ENCODE assay signal across 9 cellular contexts in the genomic region with DNA sequence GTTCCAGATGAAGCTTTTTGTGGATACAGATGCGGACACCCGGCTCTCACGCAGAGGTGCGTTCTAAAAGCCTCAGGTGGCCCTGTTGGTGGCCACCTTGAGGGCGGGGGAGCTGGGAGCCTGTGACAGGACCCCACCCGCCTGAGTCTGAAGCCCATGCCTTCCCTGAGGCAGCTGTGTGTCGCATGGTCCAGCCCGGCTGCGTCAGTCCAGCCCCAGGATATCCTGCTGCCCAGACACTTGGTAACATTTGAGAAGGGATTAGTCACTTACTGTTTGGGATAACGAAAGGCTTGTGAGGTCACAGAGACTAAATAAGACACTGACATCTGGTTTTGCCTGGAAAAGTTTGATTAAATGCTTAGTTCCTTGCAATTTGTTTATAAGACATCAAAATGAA.
DNase-seq lines count a peak whose midpoint lies in the region; ATAC-seq, FAIRE-seq and TF ChIP-seq lines count a peak whose summit lies in the region.
"Had no signal": no experiment of that assay in that cellular context is flagged by ENCODE, and none has a peak within 500 bp of the region (broad histone marks: within the 10 kb centered on the region; RNA-seq: fewer than 3 reads in every experiment).

No MANE protein-coding gene starts in this region.

- H3K18ac ChIP-seq in IMR-90 (ENCODE audit: low read depth, low read length): peak overlapping the region; percentile 95

- peak overlapping the region; percentile 99 for H3K23ac ChIP-seq in IMR-90 (ENCODE audit: low read depth, low read length)

- H3K9me3 ChIP-seq in IMR-90 (ENCODE audit: control insufficient read depth, insufficient read depth, low read length) (no peaks in the 10 kb centered on the region), kidney (ENCODE audit: control insufficient read depth in 1 of 2, low read length in 2 of 2) (no peaks in the 10 kb centered on the region)

- peak overlapping the region; percentile 99 for H2BK20ac ChIP-seq in IMR-90 (ENCODE audit: low read depth, low read length)

- H2AK9ac ChIP-seq in IMR-90 (replicated peaks; ENCODE audit: low read depth, low read length, poor library complexity): peak overlapping the region; percentile 90

- ATAC-seq in IMR-90 (ENCODE audit: low read depth): peak; percentile 52
- ATAC-seq in HG03097 (IDR thresholded peaks at IDR 0.05; ENCODE audit: low FRiP score, unreplicated experiment): no peak

- peak overlapping the region; percentile 18 for H2AFZ ChIP-seq in IMR-90 (replicated peaks; ENCODE audit: low read length, poor library complexity)

- peak overlapping the region; percentile 83 for H3K56ac ChIP-seq in IMR-90 (ENCODE audit: extremely low read depth, insufficient read depth, low read length)

- peak overlapping the region; percentile 91; the same call in 2 of the 3 replicates for H2BK15ac ChIP-seq in IMR-90 (ENCODE audit: low read depth, low read length)

- H2AK5ac ChIP-seq in IMR-90 (ENCODE audit: low read depth, low read length): peak overlapping the region; percentile 98

- H3K4me1 ChIP-seq in IMR-90 (ENCODE audit: control insufficient read depth, insufficient read depth, low read length) (peaks cover 55% of the 10 kb centered on the region), kidney (ENCODE audit: control insufficient read depth in 1 of 2, insufficient read depth in 1 of 2, low read depth in 1 of 2, low read length in 2 of 2) (peaks cover 0 to 3% of the 10 kb centered on the region in 2 donors)

- BruUV-seq in IMR-90 (replicated peaks; lab: Mats Ljungman, UMichigan): no TSS peak

- intact Hi-C loops in IMR-90 (cut with micrococcal nuclease) (no loop called here), kidney (cut with DNase I) (no loop called here)

- H2BK120ac ChIP-seq in IMR-90 (ENCODE audit: low read depth, low read length): peak overlapping the region; percentile 100

- H3K9ac ChIP-seq in IMR-90 (ENCODE audit: low read depth, low read length): peak overlapping the region; percentile 23
- H3K9ac ChIP-seq in kidney (ENCODE audit: low read length in 2 of 2): no peak overlapping the region

- peak overlapping the region; percentile 100 for H4K91ac ChIP-seq in IMR-90 (ENCODE audit: insufficient read depth, low read depth, low read length)

- H4K5ac ChIP-seq in IMR-90 (ENCODE audit: low read depth, low read length): peak overlapping the region; percentile 93

- H3K4me3 ChIP-seq in IMR-90 (ENCODE audit: insufficient read depth, low read depth, low read length) (no peak overlapping the region), cardiac fibroblast (replicated peaks in 1 of 2; ENCODE audit: low read depth in 2 of 2, low read length in 2 of 2) (no peak overlapping the region), kidney (ENCODE audit: low read length in 2 of 2) (no peak overlapping the region)

- no peak for FAIRE-seq in kidney (lab: Jason Lieb, UNC)
- FAIRE-seq in urothelium cell line (lab: Jason Lieb, UNC): no peak
- FAIRE-seq: TTC549 had no signal

- H3K9me1 ChIP-seq in IMR-90 (ENCODE audit: insufficient read depth, low read length): peaks cover 56% of the 10 kb centered on the region

- TF ChIP-seq POLR2A in IMR-90 (IDR thresholded peaks at IDR 0.05; ENCODE audit: low read depth, low read length): no peak

- CTCF ChIA-PET in IMR-90 (lab: Yijun Ruan, JAX): interaction anchor here (0.6 kb wide), 1 partner anchor 124 kb away, joined by 4 read pairs; no protein-coding TSS in a partner anchor

- peak overlapping the region; percentile 100 for H3K4ac ChIP-seq in IMR-90 (ENCODE audit: low read depth, low read length)

- no peaks in the 10 kb centered on the region for H4K20me1 ChIP-seq in IMR-90 (ENCODE audit: insufficient read depth, low read length)

- peak overlapping the region; percentile 32; the same call in 1 of the 2 replicates for H3K4me2 ChIP-seq in IMR-90 (ENCODE audit: low read depth, low read length)

- H3K27me3 ChIP-seq in IMR-90 (ENCODE audit: control insufficient read depth, insufficient read depth, low read length): no peaks in the 10 kb centered on the region

- no peak for TF ChIP-seq RAD21 in IMR-90 (IDR thresholded peaks at IDR 0.05; ENCODE audit: low read length)

- H3K36me3 ChIP-seq in IMR-90 (ENCODE audit: control insufficient read depth, insufficient read depth, low read length) (peaks cover 16% of the 10 kb centered on the region), kidney (ENCODE audit: control insufficient read depth in 1 of 2, insufficient read depth in 2 of 2, low read length in 2 of 2) (peaks cover 0 to 3% of the 10 kb centered on the region in 2 donors)

- dilution Hi-C loops in IMR-90 (cut with HindIII; ENCODE audit: low sequenced_read_pairs, unreplicated experiment): no loop called here

- peak; percentile 98 for DNase-seq in IMR-90
- DNase-seq in cardiac fibroblast (ENCODE audit: low read depth in 2 of 2): peak; percentile 89 to 97
- peak; percentile 71 for DNase-seq in kidney
- DNase-seq in urothelium cell line (ENCODE audit: low spot score): peak; percentile 25
- DNase-seq in SIG-M5 (lab: John Stamatoyannopoulos, UW): no peak
- DNase-seq in activated effector memory CD4-positive, alpha-beta T cell treated with anti-CD3 and anti-CD28 coated beads, Interleukin-2, amount 50 U/mL, for 16 hours: no peak
- DNase-seq: effector memory CD4-positive, alpha-beta T cell had no signal

- WGBS in IMR-90 (ENCODE audit: extremely low coverage in 2 of 2, insufficient read length in 1 of 2), 2 experiments: 39% methylated on average over 3 of the region's 10 CpGs; no CpG with 5 or more reads in 1 of the 2 experiments

- peak overlapping the region; percentile 99 for H3K14ac ChIP-seq in IMR-90 (replicated peaks; ENCODE audit: low read depth, low read length)

- in situ Hi-C loops in IMR-90 (cut with MboI; ENCODE audit: low sequenced_read_pairs): no loop called here

- peak overlapping the region; percentile 100 for H2BK5ac ChIP-seq in IMR-90 (ENCODE audit: low read depth, low read length, poor library complexity, severe bottlenecking)

- H4K8ac ChIP-seq in IMR-90 (ENCODE audit: low read depth in 2 of 2, low read length in 2 of 2): peak overlapping the region; percentile 95 to 98

- TF ChIP-seq CTCF in IMR-90 (conservative IDR thresholded peaks at IDR 0.05; ENCODE audit: low read depth, low read length): no peak
- TF ChIP-seq CTCF in cardiac fibroblast (IDR thresholded peaks at IDR 0.05; ENCODE audit: low read depth, low read length): no peak
- TF ChIP-seq CTCF in kidney (IDR thresholded peaks at IDR 0.05; ENCODE audit: borderline replicate concordance, extremely low read depth, insufficient read depth): no peak

- H3K79me1 ChIP-seq in IMR-90 (ENCODE audit: low read depth in 1 of 2, low read length in 2 of 2): peaks cover 58 to 89% of the 10 kb centered on the region in 2 experiments

- H3K27ac ChIP-seq in IMR-90 (ENCODE audit: insufficient read depth, low read length): peak overlapping the region; percentile 93
- no peak overlapping the region for H3K27ac ChIP-seq in kidney (ENCODE audit: low read depth in 2 of 2, low read length in 2 of 2)

- POLR2A ChIA-PET in IMR-90 (lab: Charles Lee; ENCODE audit: unreplicated experiment): no interaction called here

TF ChIP-seq in IMR-90, 13 proteins besides CTCF, POLR2A, EP300 and RAD21:
- TF ChIP-seq RFX5 (IDR thresholded peaks at IDR 0.05; ENCODE audit: low read depth, low read length) (no peak), MAZ (IDR thresholded peaks at IDR 0.05; ENCODE audit: borderline replicate concordance, low read depth, low read length) (peak; percentile 46; the same call in 1 of the 2 replicates), SMC3 (IDR thresholded peaks at IDR 0.05; ENCODE audit: low read depth, low read length) (no peak), USF2 (IDR thresholded peaks at IDR 0.05; ENCODE audit: low read depth, low read length) (0 out of 2 replicates have a peak, but pooled peaks have one; percentile 23), CHD1 (IDR thresholded peaks at IDR 0.05; ENCODE audit: low read depth, low read length) (no peak), CEBPB (IDR thresholded peaks at IDR 0.05; ENCODE audit: low read depth, low read length) (peak; percentile 53; the same call in 1 of the 2 replicates), MXI1 (IDR thresholded peaks at IDR 0.05; ENCODE audit: borderline replicate concordance, low read depth, low read length) (peak; percentile 86; the same call in 1 of the 2 replicates), BHLHE40 (IDR thresholded peaks at IDR 0.05; ENCODE audit: low read depth, low read length) (0 out of 2 replicates have a peak, but pooled peaks have one; percentile 23), RCOR1 (IDR thresholded peaks at IDR 0.05; ENCODE audit: insufficient replicate concordance, low read length) (no peak), ELK1 (IDR thresholded peaks at IDR 0.05; ENCODE audit: borderline replicate concordance, low read depth, low read length) (no peak), NFE2L2 (IDR thresholded peaks at IDR 0.05; ENCODE audit: low read depth, low read length) (peak; percentile 35; the same call in 1 of the 2 replicates), FOS (IDR thresholded peaks at IDR 0.05; ENCODE audit: low read depth, low read length) (peak; percentile 94), MAFK (IDR thresholded peaks at IDR 0.05; ENCODE audit: low read depth, low read length) (0 out of 2 replicates have a peak, but pooled peaks have one; percentile 3)

Comparison
In these comparisons a context has a peak if more than half of its experiments do, and no peak if none do; other contexts are left out.
1. DNase-seq: peak in IMR-90 (single experiment), cardiac fibroblast (2 of 2), kidney (single experiment) and urothelium cell line (single experiment); none in SIG-M5 (single experiment) and activated effector memory CD4-positive, alpha-beta T cell treated with anti-CD3 and anti-CD28 coated beads, Interleukin-2, amount 50 U/mL, for 16 hours (single experiment).